In the genomic region with DNA sequence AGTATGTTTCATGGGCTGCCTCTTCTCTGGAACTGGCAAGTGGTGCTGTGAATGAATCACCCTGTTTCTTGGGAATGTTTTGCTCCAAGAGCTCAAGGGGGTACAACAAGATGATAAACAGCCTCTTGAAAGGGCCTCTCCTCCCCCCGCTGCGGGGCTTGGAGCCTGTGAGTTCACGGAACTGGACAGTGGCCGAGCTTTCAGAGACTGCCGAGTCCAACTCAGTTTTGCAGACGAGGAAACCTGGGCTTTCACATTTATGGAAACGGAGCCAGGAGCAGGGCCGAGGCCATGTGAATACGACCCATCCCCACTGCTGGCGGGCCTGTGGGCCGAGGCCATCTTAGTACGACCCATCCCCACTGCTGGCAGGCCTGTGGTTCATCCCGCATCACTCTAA, we compare ENCODE assay signal across 14 cellular contexts. TPM values are rescaled to one million over a fixed set of nuclear protein-coding genes. Genes with fewer than 3 reads are reported as not detected.
DNase-seq lines count a peak whose midpoint lies in the region; ATAC-seq and TF ChIP-seq lines count a peak whose summit lies in the region.
"Had no signal": no experiment of that assay in that cellular context is flagged by ENCODE, and none has a peak within 500 bp of the region (broad histone marks: within the 10 kb centered on the region; RNA-seq: fewer than 3 reads in every experiment).

No MANE protein-coding gene starts in this region.

- H3K36me3 Mint-ChIP-seq in nephron progenitor cell (ENCODE audit: low read depth): peaks cover 4% of the 10 kb centered on the region
- H3K36me3 Mint-ChIP-seq in activated CD4-positive, alpha-beta memory T cell treated with anti-CD3 and anti-CD28 coated beads for 36 hours: no peaks in the 10 kb centered on the region

- H3K27me3 Mint-ChIP-seq in nephron progenitor cell (ENCODE audit: low read depth, poor library complexity): peaks cover 3% of the 10 kb centered on the region
- no peaks in the 10 kb centered on the region for H3K27me3 Mint-ChIP-seq in activated CD4-positive, alpha-beta memory T cell treated with anti-CD3 and anti-CD28 coated beads for 36 hours
- H3K27me3 Mint-ChIP-seq: activated B cell treated with CpG ODN at 0.5 μM for 24 hours had no signal

- no peaks in the 10 kb centered on the region for H3K9me3 ChIP-seq in Peyer's patch

- TF ChIP-seq CTCF in Peyer's patch (IDR thresholded peaks at IDR 0.05): no peak
- TF ChIP-seq CTCF in fibroblast of the aortic adventitia (IDR thresholded peaks at IDR 0.05; ENCODE audit: insufficient read depth, low read length): no peak
- no peak for TF ChIP-seq CTCF in nephron progenitor cell (IDR thresholded peaks at IDR 0.05)

- H3K27ac ChIP-seq in Peyer's patch: peak overlapping the region; percentile 11 to 70 (median 50)

- H3K36me3 ChIP-seq in Peyer's patch: no peaks in the 10 kb centered on the region

- H3K4me1 Mint-ChIP-seq in nephron progenitor cell: peaks cover 45% of the 10 kb centered on the region
- H3K4me1 Mint-ChIP-seq in activated CD4-positive, alpha-beta memory T cell treated with anti-CD3 and anti-CD28 coated beads for 36 hours (ENCODE audit: low read depth): no peaks in the 10 kb centered on the region

- H3K27ac Mint-ChIP-seq in nephron progenitor cell: peak overlapping the region; percentile 82
- no peak overlapping the region for H3K27ac Mint-ChIP-seq in activated CD4-positive, alpha-beta memory T cell treated with anti-CD3 and anti-CD28 coated beads for 36 hours
- H3K27ac Mint-ChIP-seq: activated B cell treated with CpG ODN at 0.5 μM for 24 hours; activated T-cell treated with anti-CD3 and anti-CD28 coated beads, Interleukin-2, amount 50 U/mL, for 72 hours had no signal

- peaks cover 5% of the 10 kb centered on the region for H3K9me3 Mint-ChIP-seq in nephron progenitor cell
- no peaks in the 10 kb centered on the region for H3K9me3 Mint-ChIP-seq in activated CD4-positive, alpha-beta memory T cell treated with anti-CD3 and anti-CD28 coated beads for 36 hours
- H3K9me3 Mint-ChIP-seq: activated B cell treated with CpG ODN at 0.5 μM for 24 hours; activated T-cell treated with anti-CD3 and anti-CD28 coated beads, Interleukin-2, amount 50 U/mL, for 72 hours had no signal

- CTCF ChIA-PET in activated CD4-positive, alpha-beta memory T cell treated with anti-CD3 and anti-CD28 coated beads for 36 hours (lab: Charles Lee): no interaction called here

- no peaks in the 10 kb centered on the region for H3K27me3 ChIP-seq in Peyer's patch

- no peak overlapping the region for H3K4me3 Mint-ChIP-seq in nephron progenitor cell
- H3K4me3 Mint-ChIP-seq in activated CD4-positive, alpha-beta memory T cell treated with anti-CD3 and anti-CD28 coated beads for 36 hours: no peak overlapping the region
- H3K4me3 Mint-ChIP-seq: activated B cell treated with CpG ODN at 0.5 μM for 24 hours; activated T-cell treated with anti-CD3 and anti-CD28 coated beads, Interleukin-2, amount 50 U/mL, for 72 hours had no signal

- DNase-seq in Peyer's patch (peak; percentile 38 to 85 (median 58)), fibroblast of the aortic adventitia (ENCODE audit: low read depth) (peak; percentile 95), nephron progenitor cell (no peak), ureter (ENCODE audit: low spot score) (peak; percentile 76)
- no peak for DNase-seq in activated CD4-positive, alpha-beta memory T cell treated with anti-CD3 and anti-CD28 coated beads for 36 hours
- DNase-seq: activated B cell treated with CpG ODN at 0.5 μM for 24 hours; activated T-cell treated with anti-CD3 and anti-CD28 coated beads, Interleukin-2, amount 50 U/mL, for 72 hours; head of caudate nucleus; midbrain; MM.1S; SHP77; small intestine had no signal

- H3K4me3 ChIP-seq in Peyer's patch: no peak overlapping the region
- H3K4me3 ChIP-seq in fibroblast of the aortic adventitia (ENCODE audit: low read depth, low read length): no peak overlapping the region

- POLR2A ChIA-PET in activated CD4-positive, alpha-beta memory T cell treated with anti-CD3 and anti-CD28 coated beads for 36 hours (lab: Charles Lee): no interaction called here

- intact Hi-C loops in activated CD4-positive, alpha-beta memory T cell treated with anti-CD3 and anti-CD28 coated beads for 36 hours (cut with micrococcal nuclease): no loop called here

- H3K4me1 ChIP-seq in Peyer's patch: peaks cover 0 to 14% (median 0%) of the 10 kb centered on the region in 4 donors

- no peak for TF ChIP-seq POLR2A in Peyer's patch (IDR thresholded peaks at IDR 0.05)

- ATAC-seq in HG03097 (IDR thresholded peaks at IDR 0.05; ENCODE audit: low FRiP score, unreplicated experiment) (no peak), GM18868 (IDR thresholded peaks at IDR 0.05; ENCODE audit: unreplicated experiment) (no peak)
- ATAC-seq: activated T-cell treated with anti-CD3 and anti-CD28 coated beads, Interleukin-2, amount 50 U/mL, for 72 hours had no signal

RNA-seq across cellular contexts. Expression of gene SRC, which starts 18.2 kb away (rescaled TPM):
- total RNA-seq in Peyer's patch: 100 to 1,000 TPM in 3 of 4 donors, 10 to 100 TPM in 1; 85.8 to 187 (median 146) TPM
- total RNA-seq in fibroblast of the aortic adventitia (ENCODE audit: low replicate concordance): 11.0 and 19.1 TPM in 2 replicates
- total RNA-seq in ureter: 166 TPM
- 1 to 10 TPM; 5.3 to 6.1 TPM for total RNA-seq in activated CD4-positive, alpha-beta memory T cell treated with anti-CD3 and anti-CD28 coated beads for 36 hours

RNA-seq across cellular contexts. Expression of gene MANBAL, which starts 38.3 kb away (rescaled TPM):
- total RNA-seq in Peyer's patch (10 to 100 TPM; 19.8 to 31.4 (median 24.8) TPM), fibroblast of the aortic adventitia (ENCODE audit: low replicate concordance) (12.8 and 27.6 TPM in 2 replicates), ureter (73.9 TPM)
- 10 to 100 TPM; 11.9 to 12.5 TPM for total RNA-seq in activated CD4-positive, alpha-beta memory T cell treated with anti-CD3 and anti-CD28 coated beads for 36 hours

Comparison
In these comparisons a context has a peak if more than half of its experiments do, and no peak if none do; other contexts are left out.
1. DNase-seq: peak in Peyer's patch (3 of 3), fibroblast of the aortic adventitia (single experiment) and ureter (single experiment); none in nephron progenitor cell (single experiment) and activated CD4-positive, alpha-beta memory T cell treated with anti-CD3 and anti-CD28 coated beads for 36 hours (single experiment).